In genomic region chr3:58027704-58028317, GRCh38 we compare ENCODE assay signal across 17 cellular contexts. TPM values are rescaled to one million over a fixed set of nuclear protein-coding genes. Genes with fewer than 3 reads are reported as not detected.
DNase-seq lines count a peak whose midpoint lies in the region; ATAC-seq, FAIRE-seq and TF ChIP-seq lines count a peak whose summit lies in the region.
"Had no signal": no experiment of that assay in that cellular context is flagged by ENCODE, and none has a peak within 500 bp of the region (broad histone marks: within the 10 kb centered on the region; RNA-seq: fewer than 3 reads in every experiment).

No MANE protein-coding gene starts in this region.

- no peaks in the 10 kb centered on the region for H3K9me2 ChIP-seq in GM23338 (ENCODE audit: insufficient read depth)

- no peak for TF ChIP-seq RAD21 in H1 (IDR thresholded peaks at IDR 0.05 in 1 of 2, conservative IDR thresholded peaks at IDR 0.05 in 1 of 2; ENCODE audit: low read depth in 2 of 2, low read length in 2 of 2)

- H3K36me3 Mint-ChIP-seq in GM23338 (ENCODE audit: low read depth) = no peaks in the 10 kb centered on the region

- H3K56ac ChIP-seq in H1 (replicated peaks; ENCODE audit: insufficient read length, low read depth, low read length) = no peak overlapping the region

- H4K91ac ChIP-seq in H1 (replicated peaks; ENCODE audit: insufficient read length, low read length) = no peak overlapping the region

- TF ChIP-seq EP300 in H1 (IDR thresholded peaks at IDR 0.05; ENCODE audit: borderline replicate concordance in 1 of 2, low read depth in 2 of 2, low read length in 2 of 2) = no peak

- H3K23ac ChIP-seq in H1 (ENCODE audit: insufficient read length) = no peak overlapping the region

- TF ChIP-seq CTCF in GM23338 (conservative IDR thresholded peaks at IDR 0.05; ENCODE audit: low read depth in 2 of 2) (no peak), Panc1 (IDR thresholded peaks at IDR 0.05) (no peak), H1 (IDR thresholded peaks at IDR 0.05; ENCODE audit: control extremely low read depth in 1 of 3, insufficient read depth in 1 of 3, low read depth in 1 of 3, low read length in 3 of 3) (no peak), osteoblast (IDR thresholded peaks at IDR 0.05; ENCODE audit: extremely low read depth, low read depth, low read length) (no peak)

- 0 out of 2 replicates have a peak overlapping the region, but pooled peaks have one; percentile 16 for H3K18ac ChIP-seq in H1 (ENCODE audit: extremely low read depth, low read length)

- H3K27ac Mint-ChIP-seq in GM23338 = peak overlapping the region; percentile 45

- H3K79me2 ChIP-seq in GM23338 (replicated peaks; ENCODE audit: insufficient read depth) (peaks cover 100% of the 10 kb centered on the region), H1 (ENCODE audit: control insufficient read depth in 1 of 2, insufficient read depth in 2 of 2, low read length in 2 of 2) (peaks cover 3 to 89% of the 10 kb centered on the region in 2 experiments), osteoblast (ENCODE audit: insufficient read depth, low read length) (peaks cover 91% of the 10 kb centered on the region)

- no peak for FAIRE-seq in H1 (lab: Jason Lieb, UNC)
- FAIRE-seq: TTC549 had no signal

- H3K36me3 ChIP-seq in GM23338 (ENCODE audit: insufficient read depth) (no peaks in the 10 kb centered on the region), Panc1 (ENCODE audit: control insufficient read depth, insufficient read depth, low read length) (no peaks in the 10 kb centered on the region), H1 (ENCODE audit: control insufficient read depth in 2 of 4, insufficient read depth in 4 of 4, low read length in 3 of 4) (no peaks in the 10 kb centered on the region), osteoblast (ENCODE audit: insufficient read depth, low read length) (peaks cover 4% of the 10 kb centered on the region)
- H3K36me3 ChIP-seq: BE2C, MG63 had no signal

- H4K20me1 ChIP-seq in GM23338 (replicated peaks; ENCODE audit: insufficient read depth) = no peaks in the 10 kb centered on the region; the same call in 1 of the 2 replicates
- H4K20me1 ChIP-seq in H1 (replicated peaks in 1 of 2; ENCODE audit: control insufficient read depth in 1 of 2, insufficient read depth in 2 of 2, low read length in 2 of 2) = peaks cover 0 to 2% of the 10 kb centered on the region in 2 experiments
- H4K20me1 ChIP-seq in osteoblast (ENCODE audit: insufficient read depth, low read length) = peaks cover 67% of the 10 kb centered on the region

- 0 out of 2 replicates have a peak overlapping the region, but pooled peaks have one; percentile 50 for H2BK12ac ChIP-seq in H1 (ENCODE audit: low read depth, low read length)

- H3K9ac ChIP-seq in H1 (replicated peaks in 1 of 4; ENCODE audit: extremely low read depth in 1 of 4, low read depth in 3 of 4, low read length in 3 of 4) = no peak overlapping the region

- no peak overlapping the region for H3K14ac ChIP-seq in H1 (ENCODE audit: insufficient read length)

- peaks cover 7% of the 10 kb centered on the region for H3K27me3 Mint-ChIP-seq in GM23338 (ENCODE audit: insufficient read depth, low read depth, poor library complexity)

- H3K27me3 ChIP-seq in GM23338 (ENCODE audit: insufficient read depth) (no peaks in the 10 kb centered on the region), Panc1 (ENCODE audit: control insufficient read depth, insufficient read depth, low read length) (no peaks in the 10 kb centered on the region), H1 (replicated peaks in 1 of 4; ENCODE audit: control insufficient read depth in 3 of 4, extremely low read depth in 1 of 4, insufficient read depth in 3 of 4, low read length in 3 of 4) (no peaks in the 10 kb centered on the region), osteoblast (ENCODE audit: insufficient read depth, low read length) (no peaks in the 10 kb centered on the region)
- H3K27me3 ChIP-seq: BE2C, MG63 had no signal

- peak overlapping the region; percentile 46; the same call in 1 of the 2 replicates for H2AK5ac ChIP-seq in H1 (ENCODE audit: low read depth, low read length)

- peaks cover 7% of the 10 kb centered on the region; the same call in 1 of the 2 replicates for H3F3A ChIP-seq in GM23338 (replicated peaks; ENCODE audit: low read depth)

- H3K4me3 ChIP-seq in GM23338 (peak overlapping the region; percentile 2; the same call in 1 of the 2 replicates), Panc1 (ENCODE audit: low read depth in 2 of 2, low read length in 2 of 2) (no peak overlapping the region), H1 (ENCODE audit: extremely low read depth in 1 of 4, insufficient read depth in 2 of 4, low read depth in 3 of 4, low read length in 4 of 4) (peak overlapping the region in 1 of 4 experiments; percentile 9; a peak in 1 of 8 replicates), osteoblast (ENCODE audit: insufficient read depth, low read length) (no peak overlapping the region)
- H3K4me3 ChIP-seq: MG63, SK-N-MC had no signal

- no peak overlapping the region for H2BK120ac ChIP-seq in H1 (replicated peaks; ENCODE audit: low read depth, low read length)

- H3K9me3 ChIP-seq in Panc1 (ENCODE audit: control insufficient read depth, insufficient read depth, low read depth, low read length) (no peaks in the 10 kb centered on the region), H1 (ENCODE audit: insufficient read depth in 2 of 2, low read depth in 1 of 2, low read length in 1 of 2) (no peaks in the 10 kb centered on the region), osteoblast (ENCODE audit: low read depth, low read length) (no peaks in the 10 kb centered on the region)
- H3K9me3 ChIP-seq: BE2C, MG63 had no signal

- POLR2A ChIA-PET in Panc1 (lab: Charles Lee) (interaction anchor here (0.9 kb wide), 1 partner anchor 10 kb away, joined by 3 read pairs; no protein-coding TSS in a partner anchor), H1 (lab: Charles Lee; ENCODE audit: partially characterized antibody) (interaction anchor here (1.3 to 2.7 kb wide), 2 partner anchors 8 to 14 kb away, joined by 4 to 12 read pairs; no protein-coding TSS in a partner anchor)

- CTCF ChIA-PET in Panc1 (lab: Charles Lee) (no interaction called here), H1 (lab: Charles Lee; ENCODE audit: partially characterized antibody) (interaction anchor here (1.0 to 1.6 kb wide), 3 partner anchors 9 to 22 kb away, joined by 3 to 4 read pairs (median 3); partner anchors contain the start of gene FLNB)

- H3K4me2 ChIP-seq in GM23338 = peak overlapping the region; percentile 50
- H3K4me2 ChIP-seq in H1 (ENCODE audit: insufficient read depth in 1 of 2, low read depth in 2 of 2, low read length in 2 of 2) = peak overlapping the region; percentile 30 to 38; a peak in 3 of 4 replicates
- H3K4me2 ChIP-seq in osteoblast (ENCODE audit: insufficient read depth, low read length) = no peak overlapping the region

- no peak overlapping the region for H2BK5ac ChIP-seq in H1 (ENCODE audit: low read depth, low read length)

- H2AFZ ChIP-seq in GM23338 (no peak overlapping the region), H1 (ENCODE audit: low read length) (no peak overlapping the region), osteoblast (ENCODE audit: low read length) (no peak overlapping the region)

- TF ChIP-seq POLR2A in H1 (IDR thresholded peaks at IDR 0.05; ENCODE audit: control extremely low read depth in 1 of 2, low read depth in 2 of 2, low read length in 2 of 2) = no peak

- peaks cover 20% of the 10 kb centered on the region for H3K79me1 ChIP-seq in H1 (ENCODE audit: low read depth, low read length)

- DNase-seq in GM23338 (ENCODE audit: low spot score) (peak; percentile 59), Panc1 (ENCODE audit: low read depth, low spot score) (no peak), H1 (ENCODE audit: low read depth in 1 of 2, low spot score in 2 of 2) (no peak), osteoblast (ENCODE audit: insufficient read length, low spot score, missing footprints) (peak; percentile 3), DMS79 (lab: John Stamatoyannopoulos, UW) (no peak), HPDE6-E6E7 (ENCODE audit: extremely low spot score) (no peak), NCI-H1694 treated with DMSO at 0.1 percent for 48 hours (lab: John Stamatoyannopoulos, UW) (no peak)
- DNase-seq: activated gamma-delta T cell; BE2C; DMS 273 treated with DMSO at 0.1 percent for 48 hours; effector memory CD4-positive, alpha-beta T cell; MG63; NCI-H1930; NCI-H524 had no signal

- ATAC-seq in GM23338 (peak; percentile 45), Panc1 (no peak), GM18907 (IDR thresholded peaks at IDR 0.05; ENCODE audit: unreplicated experiment) (no peak)

- H3K4me1 ChIP-seq in GM23338 (ENCODE audit: insufficient read depth) (peaks cover 73% of the 10 kb centered on the region), Panc1 (ENCODE audit: control insufficient read depth, insufficient read depth, low read length) (peaks cover 73% of the 10 kb centered on the region), H1 (replicated peaks in 1 of 4; ENCODE audit: control insufficient read depth in 3 of 4, insufficient read depth in 4 of 4, low read length in 3 of 4) (peaks cover 11 to 33% (median 21%) of the 10 kb centered on the region in 4 experiments), osteoblast (ENCODE audit: insufficient read depth, low read length) (peaks cover 12% of the 10 kb centered on the region)
- H3K4me1 ChIP-seq: BE2C had no signal

- no TSS peak for BruUV-seq in Panc1 (replicated peaks; lab: Mats Ljungman, UMichigan)

- H3K27ac ChIP-seq in GM23338 (ENCODE audit: low read depth) (peak overlapping the region; percentile 60), Panc1 (ENCODE audit: low read length) (peak overlapping the region; percentile 74), H1 (ENCODE audit: low read depth, low read length) (peak overlapping the region; percentile 50; the same call in 1 of the 2 replicates), osteoblast (ENCODE audit: low read depth, low read length) (no peak overlapping the region)
- H3K27ac ChIP-seq: SK-N-MC had no signal

- 0 out of 2 replicates have a peak overlapping the region, but pooled peaks have one; percentile 18 for H2BK20ac ChIP-seq in H1 (ENCODE audit: low read length)

- no peak overlapping the region for H4K8ac ChIP-seq in H1 (ENCODE audit: extremely low read depth, insufficient read depth, low read length)

- 63% methylated on average over 6 of the region's 6 CpGs; no CpG with 5 or more reads in 1 of the 2 experiments for WGBS in H1 (ENCODE audit: extremely low coverage in 1 of 2, insufficient coverage in 1 of 2, insufficient read length in 1 of 2, insufficient replicate concordance in 2 of 2, low coverage in 1 of 2, low lambda C conversion rate in 2 of 2, missing lambda C conversion rate in 1 of 2), 2 experiments

- H3K4ac ChIP-seq in H1 (replicated peaks; ENCODE audit: insufficient read length, low read depth, low read length) = no peak overlapping the region

- H3K9me3 Mint-ChIP-seq in GM23338 = no peaks in the 10 kb centered on the region

- H3K4me1 Mint-ChIP-seq in GM23338 = peaks cover 53% of the 10 kb centered on the region

- H4K5ac ChIP-seq in H1 (ENCODE audit: insufficient read length, low read depth, low read length) = no peak overlapping the region

- H2BK15ac ChIP-seq in H1 (ENCODE audit: low read length) = 0 out of 2 replicates have a peak overlapping the region, but pooled peaks have one; percentile 46

- intact Hi-C loops in Panc1 (cut with micrococcal nuclease; ENCODE audit: unreplicated experiment) = no loop called here

- in situ Hi-C loops in Panc1 (cut with HindIII; ENCODE audit: low pct_unique_long_range_greater_than_20kb, low sequenced_read_pairs) = no loop called here

- H3K23me2 ChIP-seq in H1 (ENCODE audit: low read depth, low read length) = no peaks in the 10 kb centered on the region

- H3K4me3 Mint-ChIP-seq in GM23338 = peak overlapping the region; percentile 0; the same call in 1 of the 3 replicates

RNA-seq across cellular contexts. Expression of gene FLNB, which starts 19.6 kb away (rescaled TPM):
- total RNA-seq in GM23338 (2014; rRNA removed; shearing (Covaris generic)) = 155 and 179 TPM in 2 replicates
- 36.5 and 39.7 TPM in 2 replicates for polyA plus RNA-seq in GM23338 (2016; fragmentation: Nextera tagmentation; extraction: Ambion mirVana)
- 309 TPM for total RNA-seq in Panc1 (2021; ENCODE audit: unreplicated experiment)
- polyA plus RNA-seq in Panc1 (2012; ENCODE audit: insufficient read length) = 366 TPM
- total RNA-seq in H1 (2021; fragmentation: NEBNext Ultra II Directional; extraction: Animal tissue kit (Norgen Biotek cat#: 25700)) = 118 and 122 TPM in 2 replicates
- 72.2 and 72.3 TPM in 2 replicates for polyA plus RNA-seq in H1 (2011; rRNA removed)
- 53.0 TPM for polyA plus RNA-seq in H1 (2011; cell fraction: cytosol; rRNA removed)
- polyA plus RNA-seq in H1 (2011; cell fraction: nucleus; rRNA removed) = 599 TPM
- 82.4 to 123 TPM (median 108 TPM) in 4 replicates for polyA plus RNA-seq in H1 (2012, experiment 1 of 2)
- polyA plus RNA-seq in H1 (2012, experiment 2 of 2) = 47.2 TPM
- polyA plus RNA-seq in H1 (2013, experiment 1 of 2) = 96.1 TPM
- polyA plus RNA-seq in H1 (2013, experiment 2 of 2) = 85.9 TPM
- 249 and 262 TPM in 2 replicates for polyA minus RNA-seq in H1 (2011; rRNA and poly(A)+ RNA removed)
- 121 TPM for polyA minus RNA-seq in H1 (2011; cell fraction: cytosol; rRNA and poly(A)+ RNA removed)
- polyA minus RNA-seq in H1 (2011; cell fraction: nucleus; rRNA and poly(A)+ RNA removed) = 391 TPM
- 259 and 274 TPM in 2 replicates for total RNA-seq in osteoblast

Comparison
In these comparisons a context has a peak if more than half of its experiments do, and no peak if none do; other contexts are left out.
1. DNase-seq: peak in GM23338 (single experiment) and osteoblast (single experiment); none in Panc1 (single experiment), H1 (0 of 2), DMS79 (single experiment), HPDE6-E6E7 (single experiment) and NCI-H1694 treated with DMSO at 0.1 percent for 48 hours (single experiment).